31 cellular contexts compared by ENCODE assay signal in genomic region chr5:75694781-75695180, GRCh38.
"Had no signal": no experiment of that assay in that cellular context is flagged by ENCODE, and none has a peak within 500 bp of the region (broad histone marks: within the 10 kb centered on the region; RNA-seq: fewer than 3 reads in every experiment).

No MANE protein-coding gene starts in this region.

- H3K4me2 ChIP-seq: hepatocyte had no signal

- H3K4me3 ChIP-seq: adrenal gland, ascending aorta, breast epithelium, cardiac muscle cell, colonic mucosa, gastroesophageal sphincter, heart right ventricle, hepatocyte had no signal

- H3K9me3 ChIP-seq: ascending aorta, breast epithelium, colonic mucosa, gastroesophageal sphincter had no signal

- H3K27me3 ChIP-seq: adrenal gland, ascending aorta, breast epithelium, cardiac muscle cell, colonic mucosa, gastroesophageal sphincter, heart right ventricle, hepatocyte had no signal

- H3K27ac Mint-ChIP-seq: activated CD4-positive, alpha-beta memory T cell treated with anti-CD3 and anti-CD28 coated beads, Interleukin-2, amount 10 ng/mL, durations not matched to agents 7 days and 5 days; activated CD4-positive, alpha-beta T cell treated with anti-CD3 and anti-CD28 coated beads, Interleukin-2, amount 10 ng/mL, durations not matched to agents 7 days and 5 days; activated naive CD4-positive, alpha-beta T cell treated with anti-CD3 and anti-CD28 coated beads for 36 hours; activated naive CD4-positive, alpha-beta T cell treated with anti-CD3 and anti-CD28 coated beads, Interleukin-2, amount 50 U/mL, for 24 hours; activated naive CD8-positive, alpha-beta T cell treated with anti-CD3 and anti-CD28 coated beads for 36 hours; activated naive CD8-positive, alpha-beta T cell treated with anti-CD3 and anti-CD28 coated beads, Interleukin-2, amount 50 U/mL, for 24 hours; activated T-helper 2 cell treated with anti-CD3 and anti-CD28 coated beads, Interferon-gamma antibody, Interleukin-2, Interleukin-4, amounts not matched to agents 10 μg/mL and 5 μg/mL and 100 μg/mL, durations not matched to agents 14 hours and 24 hours and 36 hours; brain; T-helper 17 cell; T-helper 2 cell treated with Interferon-gamma antibody and Interleukin-4, amounts not matched to agents 5 μg/mL and 100 μg/mL, for 36 hours had no signal

- H3K9me3 Mint-ChIP-seq: activated CD4-positive, alpha-beta T cell treated with anti-CD3 and anti-CD28 coated beads, Interleukin-2, amount 10 ng/mL, durations not matched to agents 7 days and 5 days; activated naive CD4-positive, alpha-beta T cell treated with anti-CD3 and anti-CD28 coated beads for 36 hours; activated naive CD4-positive, alpha-beta T cell treated with anti-CD3 and anti-CD28 coated beads, Interleukin-2, amount 50 U/mL, for 24 hours; activated naive CD8-positive, alpha-beta T cell treated with anti-CD3 and anti-CD28 coated beads for 36 hours; activated T-cell treated with anti-CD3 and anti-CD28 coated beads, Interleukin-2, amount 50 U/mL, for 4 hours had no signal

- DNase-seq: activated CD4-positive, alpha-beta memory T cell treated with anti-CD3 and anti-CD28 coated beads, Interleukin-2, amount 10 ng/mL, durations not matched to agents 7 days and 5 days; activated CD4-positive, alpha-beta T cell treated with anti-CD3 and anti-CD28 coated beads for 1 hour; activated CD4-positive, alpha-beta T cell treated with anti-CD3 and anti-CD28 coated beads for 4 hours; activated CD4-positive, alpha-beta T cell treated with anti-CD3 and anti-CD28 coated beads, Interleukin-2, amount 10 ng/mL, durations not matched to agents 7 days and 5 days; activated CD4-positive, alpha-beta T cell treated with anti-CD3 and anti-CD28 coated beads, Interleukin-2, amount 50 U/mL, for 4 hours; activated CD8-positive, alpha-beta memory T cell treated with anti-CD3 and anti-CD28 coated beads for 24 hours; activated effector memory CD4-positive, alpha-beta T cell treated with anti-CD3 and anti-CD28 coated beads, Interleukin-2, amount 50 U/mL, for 16 hours; activated naive CD4-positive, alpha-beta T cell treated with anti-CD3 and anti-CD28 coated beads for 36 hours; activated naive CD8-positive, alpha-beta T cell treated with anti-CD3 and anti-CD28 coated beads for 36 hours; activated naive CD8-positive, alpha-beta T cell treated with anti-CD3 and anti-CD28 coated beads, Interleukin-2, amount 50 U/mL, for 24 hours; activated T-cell treated with anti-CD3 and anti-CD28 coated beads, Interleukin-2, amount 50 U/mL, for 4 hours; adrenal gland; central memory CD4-positive, alpha-beta T cell; cerebellar nuclear complex; colonic mucosa; effector CD8-positive, alpha-beta T cell; foreskin melanocyte; heart right ventricle; T-helper 1 cell; T-helper 17 cell; T1000 had no signal

- H2AFZ ChIP-seq: hepatocyte had no signal

- H3K27ac ChIP-seq: adrenal gland, ascending aorta, breast epithelium, cardiac muscle cell, colonic mucosa, gastroesophageal sphincter, heart right ventricle, hepatocyte had no signal

- ATAC-seq: activated naive CD8-positive, alpha-beta T cell treated with anti-CD3 and anti-CD28 coated beads, Interleukin-2, amount 50 U/mL, for 24 hours; activated T-cell treated with anti-CD3 and anti-CD28 coated beads, Interleukin-2, amount 50 U/mL, for 4 hours; esophagus mucosa; gastroesophageal sphincter; heart right ventricle; T-helper 17 cell had no signal

- H3K27me3 Mint-ChIP-seq: activated CD4-positive, alpha-beta memory T cell treated with anti-CD3 and anti-CD28 coated beads, Interleukin-2, amount 10 ng/mL, durations not matched to agents 7 days and 5 days; activated CD4-positive, alpha-beta T cell treated with anti-CD3 and anti-CD28 coated beads, Interleukin-2, amount 10 ng/mL, durations not matched to agents 7 days and 5 days; activated naive CD4-positive, alpha-beta T cell treated with anti-CD3 and anti-CD28 coated beads, Interleukin-2, amount 50 U/mL, for 24 hours; activated naive CD8-positive, alpha-beta T cell treated with anti-CD3 and anti-CD28 coated beads for 36 hours; activated naive CD8-positive, alpha-beta T cell treated with anti-CD3 and anti-CD28 coated beads, Interleukin-2, amount 50 U/mL, for 24 hours; brain; T-helper 17 cell had no signal

- H3K4me1 Mint-ChIP-seq: activated naive CD8-positive, alpha-beta T cell treated with anti-CD3 and anti-CD28 coated beads for 36 hours; brain had no signal

- H3K4me1 ChIP-seq: adrenal gland, ascending aorta, breast epithelium, colonic mucosa, gastroesophageal sphincter, heart right ventricle had no signal

- H3K4me3 Mint-ChIP-seq: activated CD4-positive, alpha-beta memory T cell treated with anti-CD3 and anti-CD28 coated beads, Interleukin-2, amount 10 ng/mL, durations not matched to agents 7 days and 5 days; activated CD4-positive, alpha-beta T cell treated with anti-CD3 and anti-CD28 coated beads, Interleukin-2, amount 10 ng/mL, durations not matched to agents 7 days and 5 days; activated naive CD4-positive, alpha-beta T cell treated with anti-CD3 and anti-CD28 coated beads for 36 hours; activated naive CD4-positive, alpha-beta T cell treated with anti-CD3 and anti-CD28 coated beads, Interleukin-2, amount 50 U/mL, for 24 hours; activated naive CD8-positive, alpha-beta T cell treated with anti-CD3 and anti-CD28 coated beads for 36 hours; activated naive CD8-positive, alpha-beta T cell treated with anti-CD3 and anti-CD28 coated beads, Interleukin-2, amount 50 U/mL, for 24 hours; activated T-cell treated with anti-CD3 and anti-CD28 coated beads, Interleukin-2, amount 50 U/mL, for 4 hours; brain; T-helper 17 cell; T-helper 2 cell treated with Interferon-gamma antibody and Interleukin-4, amounts not matched to agents 5 μg/mL and 100 μg/mL, for 36 hours had no signal

- H3K79me2 ChIP-seq: hepatocyte had no signal

- H3K36me3 ChIP-seq: adrenal gland, breast epithelium, cardiac muscle cell, colonic mucosa had no signal
